8 cellular contexts compared by ENCODE assay signal in genomic region chr7:76437873-76438272, GRCh38. TPM values are rescaled to one million over a fixed set of nuclear protein-coding genes. Genes with fewer than 3 reads are reported as not detected.
A peak's percentile ranks its signal among the peaks of the same experiment; 100 is the strongest.
DNase-seq lines count a peak whose midpoint lies in the region; ATAC-seq and TF ChIP-seq lines count a peak whose summit lies in the region.
"Not testable (repeated sequence)": the region's sequence is repeated elsewhere in the genome, so short reads cannot be mapped to it uniquely, and the experiment has no call there.

No MANE protein-coding gene starts in this region.

- H3K27ac ChIP-seq in thoracic aorta, result peak overlapping the region in 1 of 2 donors; percentile 41

- H3K4me1 Mint-ChIP-seq in activated naive CD4-positive, alpha-beta T cell treated with anti-CD3 and anti-CD28 coated beads, Interleukin-2, amount 10 ng/mL, durations not matched to agents 7 days and 5 days, result not testable (repeated sequence)

- ATAC-seq in HG02798 (IDR thresholded peaks at IDR 0.05; ENCODE audit: poor library complexity, unreplicated experiment) (peak; percentile 72), omental fat pad (ENCODE audit: low FRiP score) (peak; percentile 78), thoracic aorta (ENCODE audit: insufficient number of reproducible peaks, low FRiP score, low read depth) (peak; percentile 97)

- H3K27ac Mint-ChIP-seq in activated naive CD4-positive, alpha-beta T cell treated with anti-CD3 and anti-CD28 coated beads, Interleukin-2, amount 10 ng/mL, durations not matched to agents 7 days and 5 days, result not testable (repeated sequence)

- not testable (repeated sequence) for H3K36me3 ChIP-seq in thoracic aorta

- not testable (repeated sequence) for H3K4me3 ChIP-seq in thoracic aorta

- not testable (repeated sequence) for H3K27me3 ChIP-seq in thoracic aorta (replicated peaks; ENCODE audit: insufficient read depth)

- DNase-seq in NCI-H146 treated with DMSO at 0.1 percent for 48 hours (lab: John Stamatoyannopoulos, UW; ENCODE audit: unreplicated experiment) (peak; percentile 80), SKM-1 treated with dmso at 0.1 percent for 144 hours (lab: John Stamatoyannopoulos, UW; ENCODE audit: unreplicated experiment) (peak; percentile 44), glomerular endothelial cell (ENCODE audit: extremely low read depth, low read depth, low spot score) (peak; percentile 64), omental fat pad (ENCODE audit: low spot score) (peak; percentile 51)
- DNase-seq in activated naive CD4-positive, alpha-beta T cell treated with anti-CD3 and anti-CD28 coated beads, Interleukin-2, amount 10 ng/mL, durations not matched to agents 7 days and 5 days, result peak; percentile 80
- DNase-seq in thoracic aorta (ENCODE audit: low spot score), result not testable (repeated sequence)

- TF ChIP-seq CTCF in GM12872 (IDR thresholded peaks at IDR 0.05; ENCODE audit: insufficient read depth, low read depth, low read length) (peak; percentile 65), thoracic aorta (IDR thresholded peaks at IDR 0.05) (peak; percentile 58)
- TF ChIP-seq CTCF in omental fat pad (IDR thresholded peaks at IDR 0.05), result not testable (repeated sequence)

- not testable (repeated sequence) for H3K36me3 Mint-ChIP-seq in activated naive CD4-positive, alpha-beta T cell treated with anti-CD3 and anti-CD28 coated beads, Interleukin-2, amount 10 ng/mL, durations not matched to agents 7 days and 5 days

- H3K27me3 Mint-ChIP-seq in activated naive CD4-positive, alpha-beta T cell treated with anti-CD3 and anti-CD28 coated beads, Interleukin-2, amount 10 ng/mL, durations not matched to agents 7 days and 5 days, result not testable (repeated sequence)

- H3K9me3 Mint-ChIP-seq in activated naive CD4-positive, alpha-beta T cell treated with anti-CD3 and anti-CD28 coated beads, Interleukin-2, amount 10 ng/mL, durations not matched to agents 7 days and 5 days, result not testable (repeated sequence)

- H3K9me3 ChIP-seq in thoracic aorta, result not testable (repeated sequence)

- not testable (repeated sequence) for H3K4me1 ChIP-seq in thoracic aorta (ENCODE audit: control insufficient read depth in 1 of 2, low read depth in 2 of 2)

- CTCF ChIA-PET in activated naive CD4-positive, alpha-beta T cell treated with anti-CD3 and anti-CD28 coated beads, Interleukin-2, amount 10 ng/mL, durations not matched to agents 7 days and 5 days (lab: Charles Lee), result not testable (repeated sequence)

- not testable (repeated sequence) for H3K4me3 Mint-ChIP-seq in activated naive CD4-positive, alpha-beta T cell treated with anti-CD3 and anti-CD28 coated beads, Interleukin-2, amount 10 ng/mL, durations not matched to agents 7 days and 5 days

RNA-seq across cellular contexts. Expression of gene ZP3, which starts 13.1 kb away (rescaled TPM):
- 1.1 and 4.0 TPM in 2 replicates for total RNA-seq in glomerular endothelial cell
- 1 to 10 TPM in 1 of 4 donors, under 1 TPM in 2, not detected in 1; 0.48 to 2.6 (median 0.65) TPM for total RNA-seq in omental fat pad
- 1 to 10 TPM; 1.6 TPM for total RNA-seq in thoracic aorta

RNA-seq across cellular contexts. Expression of gene DTX2, which starts 23.6 kb away (rescaled TPM):
- total RNA-seq in glomerular endothelial cell, result 20.4 and 27.3 TPM in 2 replicates
- 10 to 100 TPM; 15.1 to 32.2 (median 22.1) TPM for total RNA-seq in omental fat pad
- total RNA-seq in thoracic aorta, result 10 to 100 TPM; 19.1 to 21.3 TPM

RNA-seq across cellular contexts. Expression of gene SSC4D, which starts 28.4 kb away (rescaled TPM):
- total RNA-seq in glomerular endothelial cell (1.4 and 2.0 TPM in 2 replicates), omental fat pad (10 to 100 TPM in 1 of 4 donors, 1 to 10 TPM in 3; 2.1 to 14.6 (median 3.4) TPM), thoracic aorta (1 to 10 TPM; 1.5 to 3.2 TPM)
